In the genomic region with DNA sequence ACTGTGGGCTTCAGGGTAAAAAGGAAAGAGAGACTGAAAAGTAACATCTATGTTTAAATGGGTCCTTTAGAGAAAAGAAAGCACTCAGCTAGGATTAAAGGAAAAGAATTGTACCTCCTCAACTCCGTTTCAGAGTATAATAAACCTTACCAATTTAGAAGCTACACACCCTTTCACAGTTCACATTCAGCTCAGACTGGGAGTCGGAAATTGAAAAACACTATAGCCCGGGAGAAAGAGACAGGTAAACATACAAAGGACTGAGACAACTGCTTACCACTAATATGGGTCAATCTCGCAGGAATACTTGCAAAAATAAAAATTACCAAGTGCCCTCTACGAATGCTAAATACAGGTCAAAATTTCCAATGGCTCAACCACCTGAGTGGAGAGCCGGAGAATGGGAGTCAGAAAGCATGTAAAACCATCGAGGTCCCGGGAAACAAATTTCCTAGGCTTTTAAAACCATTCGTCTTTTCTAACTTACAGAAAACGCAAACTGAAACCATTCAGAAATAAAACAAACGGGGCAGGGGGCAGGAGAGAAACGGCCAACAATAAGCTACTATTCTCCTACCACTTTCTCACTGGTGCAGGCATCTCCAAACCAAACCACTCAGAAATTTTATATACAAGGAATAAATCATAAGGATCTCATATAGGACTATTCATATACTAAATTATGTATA, we compare ENCODE assay signal across 13 cellular contexts.
DNase-seq lines count a peak whose midpoint lies in the region; ATAC-seq, FAIRE-seq and TF ChIP-seq lines count a peak whose summit lies in the region.
"Had no signal": no experiment of that assay in that cellular context is flagged by ENCODE, and none has a peak within 500 bp of the region (broad histone marks: within the 10 kb centered on the region; RNA-seq: fewer than 3 reads in every experiment).

No MANE protein-coding gene starts in this region.

- H3K9ac ChIP-seq in kidney (ENCODE audit: low read length in 2 of 2): peak overlapping the region; percentile 4 to 29
- H3K9ac ChIP-seq in subcutaneous abdominal adipose tissue (ENCODE audit: low read length in 5 of 5): peak overlapping the region in 2 of 5 donors; percentile 32 to 34

- POLR2A ChIA-PET in HEK293T (lab: Yijun Ruan, JAX): interaction anchor here (0.8 kb wide), 1 partner anchor 10 kb away, joined by 3 read pairs; no protein-coding TSS in a partner anchor
- POLR2A ChIA-PET in activated CD8-positive, alpha-beta T cell treated with anti-CD3 and anti-CD28 coated beads, Interleukin-2, amount 10 ng/mL, durations not matched to agents 7 days and 5 days (lab: Charles Lee): interaction anchor here (0.5 to 1.4 kb wide), 3 partner anchors 20 to 136 kb away, joined by 3 to 4 read pairs (median 3); no protein-coding TSS in a partner anchor

- no peaks in the 10 kb centered on the region for H3K27me3 Mint-ChIP-seq in T-helper 17 cell
- H3K27me3 Mint-ChIP-seq in activated CD8-positive, alpha-beta T cell treated with anti-CD3 and anti-CD28 coated beads, Interleukin-2, amount 10 ng/mL, durations not matched to agents 7 days and 5 days (ENCODE audit: low read depth): no peaks in the 10 kb centered on the region

- H3K36me3 ChIP-seq in kidney (ENCODE audit: control insufficient read depth in 1 of 2, insufficient read depth in 2 of 2, low read length in 2 of 2) (no peaks in the 10 kb centered on the region), subcutaneous abdominal adipose tissue (ENCODE audit: control insufficient read depth in 5 of 5, insufficient read depth in 5 of 5, low read length in 5 of 5) (no peaks in the 10 kb centered on the region)

- H3K27ac Mint-ChIP-seq in T-helper 17 cell: no peak overlapping the region
- H3K27ac Mint-ChIP-seq in activated CD8-positive, alpha-beta T cell treated with anti-CD3 and anti-CD28 coated beads, Interleukin-2, amount 10 ng/mL, durations not matched to agents 7 days and 5 days: no peak overlapping the region

- no peaks in the 10 kb centered on the region for H3K9me3 Mint-ChIP-seq in activated CD8-positive, alpha-beta T cell treated with anti-CD3 and anti-CD28 coated beads, Interleukin-2, amount 10 ng/mL, durations not matched to agents 7 days and 5 days (ENCODE audit: insufficient read depth)

- H3K4me1 Mint-ChIP-seq in T-helper 17 cell: peaks cover 12% of the 10 kb centered on the region
- peaks cover 24% of the 10 kb centered on the region for H3K4me1 Mint-ChIP-seq in activated CD8-positive, alpha-beta T cell treated with anti-CD3 and anti-CD28 coated beads, Interleukin-2, amount 10 ng/mL, durations not matched to agents 7 days and 5 days (ENCODE audit: low read depth)

- no peak for FAIRE-seq in kidney (lab: Jason Lieb, UNC)
- FAIRE-seq: A204.1 had no signal

- ATAC-seq in T-helper 17 cell (peak; percentile 35), GM21515 (IDR thresholded peaks at IDR 0.05; ENCODE audit: unreplicated experiment) (no peak)
- no peak for ATAC-seq in activated CD8-positive, alpha-beta T cell treated with anti-CD3 and anti-CD28 coated beads, Interleukin-2, amount 10 ng/mL, durations not matched to agents 7 days and 5 days

- H3K4me1 ChIP-seq in kidney (ENCODE audit: control insufficient read depth in 1 of 2, insufficient read depth in 1 of 2, low read depth in 1 of 2, low read length in 2 of 2) (peaks cover 5 to 28% of the 10 kb centered on the region in 2 donors), subcutaneous abdominal adipose tissue (ENCODE audit: control insufficient read depth in 5 of 5, insufficient read depth in 5 of 5, low read length in 5 of 5) (peaks cover 3 to 19% (median 15%) of the 10 kb centered on the region in 5 donors)

- no peak overlapping the region for H3K4me3 Mint-ChIP-seq in T-helper 17 cell
- H3K4me3 Mint-ChIP-seq in activated CD8-positive, alpha-beta T cell treated with anti-CD3 and anti-CD28 coated beads, Interleukin-2, amount 10 ng/mL, durations not matched to agents 7 days and 5 days: no peak overlapping the region

- DNase-seq in DMS53 (lab: John Stamatoyannopoulos, UW): peak; percentile 62
- no peak for DNase-seq in DMS53 treated with DMSO at 0.1 percent for 48 hours (lab: John Stamatoyannopoulos, UW; ENCODE audit: unreplicated experiment)
- DNase-seq in T-helper 17 cell: no peak
- DNase-seq in kidney: no peak
- no peak for DNase-seq in HEK293T (ENCODE audit: extremely low spot score)
- no peak for DNase-seq in activated CD8-positive, alpha-beta T cell treated with anti-CD3 and anti-CD28 coated beads, Interleukin-2, amount 10 ng/mL, durations not matched to agents 7 days and 5 days
- DNase-seq: activated CD4-positive, CD25-positive, alpha-beta regulatory T cell; activated effector memory CD4-positive, alpha-beta T cell treated with Interleukin-2 at 50 U/mL for 16 hours; EL had no signal

- peak overlapping the region in 1 of 2 donors; percentile 18 for H3K27ac ChIP-seq in kidney (ENCODE audit: low read depth in 2 of 2, low read length in 2 of 2)
- no peak overlapping the region for H3K27ac ChIP-seq in subcutaneous abdominal adipose tissue (ENCODE audit: low read depth, low read length)

- H3K4me3 ChIP-seq in kidney (ENCODE audit: low read length in 2 of 2): peak overlapping the region; percentile 31 to 45
- H3K4me3 ChIP-seq in subcutaneous abdominal adipose tissue (ENCODE audit: low read depth in 1 of 5, low read length in 5 of 5): peak overlapping the region in 4 of 5 donors; percentile 9 to 43 (median 20)
- H3K4me3 ChIP-seq: lung had no signal

- H3K9me3 ChIP-seq in T-helper 17 cell (ENCODE audit: control insufficient read depth, low read length, poor library complexity, severe bottlenecking) (no peaks in the 10 kb centered on the region), kidney (ENCODE audit: control insufficient read depth in 1 of 2, low read length in 2 of 2) (no peaks in the 10 kb centered on the region), subcutaneous abdominal adipose tissue (ENCODE audit: control insufficient read depth in 5 of 5, low read length in 5 of 5) (no peaks in the 10 kb centered on the region)

- intact Hi-C loops in kidney (cut with DNase I): no loop called here

- CTCF ChIA-PET in HEK293T (lab: Yijun Ruan, JAX): interaction anchor here (0.8 to 2.3 kb wide), 2 partner anchors 9 to 84 kb away, joined by 3 to 7 read pairs; no protein-coding TSS in a partner anchor
- CTCF ChIA-PET in activated CD8-positive, alpha-beta T cell treated with anti-CD3 and anti-CD28 coated beads, Interleukin-2, amount 10 ng/mL, durations not matched to agents 7 days and 5 days (lab: Charles Lee): interaction anchor here (0.6 to 2.6 kb wide), 8 partner anchors 8 to 168 kb away, joined by 3 to 10 read pairs (median 4); no protein-coding TSS in a partner anchor

- peaks cover 3% of the 10 kb centered on the region for H3K36me3 Mint-ChIP-seq in T-helper 17 cell (ENCODE audit: low read depth)
- peaks cover 8% of the 10 kb centered on the region for H3K36me3 Mint-ChIP-seq in activated CD8-positive, alpha-beta T cell treated with anti-CD3 and anti-CD28 coated beads, Interleukin-2, amount 10 ng/mL, durations not matched to agents 7 days and 5 days (ENCODE audit: low read depth)

- no peaks in the 10 kb centered on the region for H3K27me3 ChIP-seq in subcutaneous abdominal adipose tissue (ENCODE audit: control insufficient read depth in 5 of 5, insufficient read depth in 4 of 5, low read length in 5 of 5)

- no peak for TF ChIP-seq CTCF in kidney (IDR thresholded peaks at IDR 0.05; ENCODE audit: borderline replicate concordance, extremely low read depth, insufficient read depth)

TF ChIP-seq in HEK293T, 16 proteins besides CTCF, POLR2A, EP300 and RAD21:
- no peak for TF ChIP-seq HDGF (IDR thresholded peaks at IDR 0.05; ENCODE audit: borderline replicate concordance)
- no peak for TF ChIP-seq FOXM1 (IDR thresholded peaks at IDR 0.05; ENCODE audit: borderline replicate concordance)
